ENCODE assay signal across 1 cellular context in genomic region chr19:49496574-49497008, GRCh38.
TF ChIP-seq lines count a peak whose summit lies in the region.

No MANE protein-coding gene starts in this region.

TF ChIP-seq in H1, 55 proteins besides CTCF, POLR2A, EP300 and RAD21:
- no peak for TF ChIP-seq SUZ12 (IDR thresholded peaks at IDR 0.05; ENCODE audit: low read length)
- peak; percentile 74; the same call in 1 of the 2 replicates for TF ChIP-seq CHD1 (IDR thresholded peaks at IDR 0.05; ENCODE audit: low read depth, low read length)
- TF ChIP-seq KDM5A (IDR thresholded peaks at IDR 0.05; ENCODE audit: low read length), result peak; percentile 8; the same call in 1 of the 2 replicates
- no peak for TF ChIP-seq NRF1 (IDR thresholded peaks at IDR 0.05; ENCODE audit: low read depth, low read length)
- TF ChIP-seq PHF8 (conservative IDR thresholded peaks at IDR 0.05; ENCODE audit: low read depth, low read length), result peak; percentile 90
